ENCODE assay signal across 11 cellular contexts in the genomic region with DNA sequence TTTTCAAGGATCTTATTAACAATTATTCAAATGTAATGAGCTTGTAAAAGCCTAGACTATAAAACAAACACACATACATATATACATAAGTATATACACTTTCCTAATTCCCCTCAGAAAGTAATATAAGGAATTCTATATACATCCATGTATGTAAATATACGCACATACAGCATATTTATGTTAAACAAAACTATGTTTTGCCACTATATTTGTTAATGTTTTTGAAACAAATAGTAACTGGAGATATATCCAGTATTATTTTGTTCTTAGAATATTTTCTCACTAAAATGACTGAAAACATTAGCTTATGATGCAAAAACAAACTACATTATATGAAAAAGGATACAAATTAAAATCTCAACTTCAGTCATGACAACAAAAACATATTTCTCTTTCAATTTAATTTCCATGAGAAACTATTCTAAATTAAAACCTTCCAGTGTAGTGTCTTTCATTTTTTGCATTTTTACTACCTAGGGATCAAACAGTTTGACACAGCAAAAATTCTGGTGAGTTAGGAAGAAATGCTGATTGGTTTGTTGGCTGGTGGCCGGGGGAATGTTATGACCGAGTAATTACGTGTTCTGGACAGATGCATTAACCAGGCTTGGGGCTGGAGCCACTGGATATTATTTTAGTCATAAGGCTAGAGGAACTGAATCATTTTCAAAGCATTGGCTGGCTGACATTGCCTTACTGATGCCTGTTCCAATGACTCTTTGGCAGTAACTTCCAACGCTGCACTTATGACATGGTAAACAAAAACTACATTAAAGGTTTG.
DNase-seq lines count a peak whose midpoint lies in the region; ATAC-seq and TF ChIP-seq lines count a peak whose summit lies in the region.
"Had no signal": no experiment of that assay in that cellular context is flagged by ENCODE, and none has a peak within 500 bp of the region (broad histone marks: within the 10 kb centered on the region; RNA-seq: fewer than 3 reads in every experiment).

No MANE protein-coding gene starts in this region.

- H3K27me3 ChIP-seq in PC-3 (ENCODE audit: low read length) = no peaks in the 10 kb centered on the region
- H3K27me3 ChIP-seq: ovary had no signal

- no peak overlapping the region for H2AFZ ChIP-seq in PC-3 (ENCODE audit: low read length)

- peak overlapping the region; percentile 50; the same call in 1 of the 2 replicates for H3K4me2 ChIP-seq in PC-3 (ENCODE audit: low read length)

- intact Hi-C loops in PC-3 (cut with micrococcal nuclease) = no loop called here

- ATAC-seq in PC-3 (peak; percentile 94), omental fat pad (ENCODE audit: low FRiP score) (peak; percentile 98), HG02870 (IDR thresholded peaks at IDR 0.05; ENCODE audit: unreplicated experiment) (no peak)

- no TSS peak for BruUV-seq in PC-3 (replicated peaks; lab: Mats Ljungman, UMichigan)

- peak overlapping the region; percentile 55 for H3K27ac ChIP-seq in PC-3 (ENCODE audit: low read length)
- H3K27ac ChIP-seq: ovary had no signal

- H3K4me3 ChIP-seq in PC-3 (ENCODE audit: low read length) (no peak overlapping the region), choroid plexus epithelial cell (ENCODE audit: low read depth, low read length) (no peak overlapping the region)
- H3K4me3 ChIP-seq: ovary had no signal

- no peaks in the 10 kb centered on the region for H3K9me3 ChIP-seq in PC-3 (ENCODE audit: low read length)
- H3K9me3 ChIP-seq: ovary had no signal

- no peaks in the 10 kb centered on the region for H3F3A ChIP-seq in PC-3 (ENCODE audit: low read length, unreplicated experiment)

- DNase-seq in ELR (ENCODE audit: low read depth) (peak; percentile 94), PC-3 (peak; percentile 83), choroid plexus epithelial cell (ENCODE audit: low read depth) (peak; percentile 63), omental fat pad (ENCODE audit: low spot score) (no peak), activated T-cell treated with anti-CD3 and anti-CD28 coated beads for 4 hours (no peak), epidermal melanocyte (ENCODE audit: insufficient read length, low spot score) (no peak), DMS53 (lab: John Stamatoyannopoulos, UW) (no peak)
- DNase-seq: activated CD4-positive, alpha-beta memory T cell treated with anti-CD3 and anti-CD28 coated beads for 36 hours; NCI-H2029 had no signal

- no peaks in the 10 kb centered on the region for H3K79me2 ChIP-seq in PC-3 (ENCODE audit: low read length)

- H3K36me3 ChIP-seq in PC-3 (ENCODE audit: low read depth, low read length) = no peaks in the 10 kb centered on the region
- H3K36me3 ChIP-seq: ovary had no signal

- no peaks in the 10 kb centered on the region for H3K9me2 ChIP-seq in PC-3 (replicated peaks; ENCODE audit: low read length)

- H3K9ac ChIP-seq in PC-3 (ENCODE audit: low read length) = no peak overlapping the region

- H4K20me1 ChIP-seq in PC-3 (ENCODE audit: low read length) = no peaks in the 10 kb centered on the region

- peaks cover 10% of the 10 kb centered on the region for H3K4me1 ChIP-seq in PC-3 (ENCODE audit: insufficient read depth, low read length)

- CTCF ChIA-PET in PC-3 (lab: Charles Lee) = no interaction called here

- POLR2A ChIA-PET in PC-3 (lab: Charles Lee; ENCODE audit: unreplicated experiment) = no interaction called here

- TF ChIP-seq CTCF in PC-3 (conservative IDR thresholded peaks at IDR 0.05; ENCODE audit: low read depth, low read length) (no peak), choroid plexus epithelial cell (conservative IDR thresholded peaks at IDR 0.05; ENCODE audit: low read depth, low read length) (no peak), omental fat pad (IDR thresholded peaks at IDR 0.05) (no peak)

Comparison
In these comparisons a context has a peak if more than half of its experiments do, and no peak if none do; other contexts are left out.
1. DNase-seq: peak in ELR (single experiment), PC-3 (single experiment) and choroid plexus epithelial cell (single experiment); none in omental fat pad (single experiment), activated T-cell treated with anti-CD3 and anti-CD28 coated beads for 4 hours (single experiment), epidermal melanocyte (single experiment) and DMS53 (single experiment).